ENCODE assay signal across 8 cellular contexts in genomic region chr4:17336524-17336941, GRCh38.
DNase-seq lines count a peak whose midpoint lies in the region; ATAC-seq and TF ChIP-seq lines count a peak whose summit lies in the region.

No MANE protein-coding gene starts in this region.

- H3K36me3 Mint-ChIP-seq in immature natural killer cell (no peaks in the 10 kb centered on the region), chondrocyte (ENCODE audit: low read depth) (peaks cover 2% of the 10 kb centered on the region)

- peaks cover 0 to 9% of the 10 kb centered on the region in 2 donors for H3K4me1 Mint-ChIP-seq in immature natural killer cell
- no peaks in the 10 kb centered on the region for H3K4me1 Mint-ChIP-seq in chondrocyte (ENCODE audit: low read depth)

- DNase-seq in activated CD8-positive, alpha-beta memory T cell treated with anti-CD3 and anti-CD28 coated beads for 24 hours, result peak; percentile 80
- DNase-seq in immature natural killer cell (peak; percentile 17 to 36 (median 30)), chondrocyte (ENCODE audit: low spot score) (no peak), NCI-H2081 treated with DMSO at 0.1 percent for 48 hours (lab: John Stamatoyannopoulos, UW) (no peak), NCI-H1048 (lab: John Stamatoyannopoulos, UW) (no peak)
- peak; percentile 31 to 78 (median 64) for DNase-seq in stimulated activated naive CD4-positive, alpha-beta T cell (lab: John Stamatoyannopoulos, UW)

- H3K27me3 Mint-ChIP-seq in immature natural killer cell (ENCODE audit: low read depth in 3 of 3), result peaks cover 0 to 14% (median 3%) of the 10 kb centered on the region in 3 donors
- H3K27me3 Mint-ChIP-seq in chondrocyte (ENCODE audit: low read depth), result peaks cover 21% of the 10 kb centered on the region

- H3K27ac Mint-ChIP-seq in immature natural killer cell, result peak overlapping the region in 3 of 6 donors; percentile 18 to 44 (median 37)
- no peak overlapping the region for H3K27ac Mint-ChIP-seq in chondrocyte (ENCODE audit: unreplicated experiment)

- peak; percentile 96 for ATAC-seq in GM18909 (IDR thresholded peaks at IDR 0.05; ENCODE audit: poor library complexity, unreplicated experiment)
- peak; percentile 65 for ATAC-seq in HG03159 (IDR thresholded peaks at IDR 0.05; ENCODE audit: unreplicated experiment)

- no peak for TF ChIP-seq CTCF in chondrocyte (IDR thresholded peaks at IDR 0.05)

- H3K9me3 Mint-ChIP-seq in immature natural killer cell, result no peaks in the 10 kb centered on the region
- no peaks in the 10 kb centered on the region for H3K9me3 Mint-ChIP-seq in chondrocyte (ENCODE audit: low read depth)

- peak overlapping the region in 1 of 5 donors; percentile 11 for H3K4me3 Mint-ChIP-seq in immature natural killer cell
- H3K4me3 Mint-ChIP-seq in chondrocyte (ENCODE audit: unreplicated experiment), result no peak overlapping the region

Comparison
In these comparisons a context has a peak if more than half of its experiments do, and no peak if none do; other contexts are left out.
1. DNase-seq: peak in activated CD8-positive, alpha-beta memory T cell treated with anti-CD3 and anti-CD28 coated beads for 24 hours (single experiment), immature natural killer cell (3 of 3) and stimulated activated naive CD4-positive, alpha-beta T cell (6 of 6); none in chondrocyte (single experiment), NCI-H2081 treated with DMSO at 0.1 percent for 48 hours (single experiment) and NCI-H1048 (single experiment).